Comparison of ENCODE assay signal across 1 cellular context in genomic region chr1:154998818-154999650, GRCh38.
TF ChIP-seq lines count a peak whose summit lies in the region.

No MANE protein-coding gene starts in this region.

TF ChIP-seq in GM12891, 5 proteins besides CTCF, POLR2A, EP300 and RAD21 (continued from another document):
- TF ChIP-seq POLR2AphosphoS5 (IDR thresholded peaks at IDR 0.05; ENCODE audit: low read depth, low read length) = peak; percentile 71; the same call in 1 of the 2 replicates
TF ChIP-seq in GM12891: peak in this region for 3.
